Comparison of ENCODE assay signal across 17 cellular contexts in the genomic region with DNA sequence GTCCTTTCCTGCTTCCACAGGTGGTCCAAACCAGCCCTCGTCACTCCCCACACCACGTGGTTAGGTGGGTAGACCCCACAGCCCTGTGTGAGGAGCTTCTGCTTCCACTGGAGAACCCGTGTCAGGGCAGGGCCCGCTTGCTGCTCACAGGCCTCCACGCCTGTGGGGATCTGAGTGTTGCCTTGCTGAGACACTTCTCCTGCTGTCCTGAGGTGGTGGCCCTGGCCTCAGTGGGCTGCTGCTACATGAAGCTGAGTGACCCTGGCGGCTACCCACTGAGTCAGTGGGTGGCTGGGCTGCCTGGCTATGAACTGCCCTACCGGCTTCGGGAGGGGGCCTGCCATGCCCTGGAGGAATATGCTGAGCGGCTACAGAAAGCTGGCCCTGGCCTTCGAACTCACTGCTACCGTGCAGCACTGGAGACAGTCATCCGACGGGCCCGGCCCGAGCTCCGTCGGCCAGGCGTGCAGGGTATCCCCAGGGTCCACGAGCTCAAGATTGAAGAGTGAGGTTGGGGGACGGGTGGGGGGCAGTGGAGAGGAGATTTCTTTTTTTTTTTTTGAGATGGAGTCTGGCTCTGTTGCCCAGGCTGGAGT. TPM values are rescaled to one million over a fixed set of nuclear protein-coding genes. Genes with fewer than 3 reads are reported as not detected.
DNase-seq lines count a peak whose midpoint lies in the region; ATAC-seq, FAIRE-seq and TF ChIP-seq lines count a peak whose summit lies in the region.
"Had no signal": no experiment of that assay in that cellular context is flagged by ENCODE, and none has a peak within 500 bp of the region (broad histone marks: within the 10 kb centered on the region; RNA-seq: fewer than 3 reads in every experiment).

No MANE protein-coding gene starts in this region.

- ATAC-seq in activated naive CD8-positive, alpha-beta T cell treated with anti-CD3 and anti-CD28 coated beads, Interleukin-2, amount 50 U/mL, for 24 hours: no peak
- no peak for ATAC-seq in K562
- ATAC-seq: HCT116 had no signal

- H3K9me3 Mint-ChIP-seq in activated naive CD8-positive, alpha-beta T cell treated with anti-CD3 and anti-CD28 coated beads for 36 hours: no peaks in the 10 kb centered on the region
- H3K9me3 Mint-ChIP-seq in activated naive CD8-positive, alpha-beta T cell treated with anti-CD3 and anti-CD28 coated beads, Interleukin-2, amount 50 U/mL, for 24 hours: no peaks in the 10 kb centered on the region
- H3K9me3 Mint-ChIP-seq: CD4-positive, alpha-beta memory T cell had no signal

- H4K20me1 ChIP-seq in K562 (replicated peaks; ENCODE audit: control insufficient read depth, insufficient read depth, low read length): 0 out of 2 replicates have a peak, but pooled peaks cover under 1% of the 10 kb centered on the region
- H4K20me1 ChIP-seq: BLaER1 had no signal

- no peak overlapping the region for H3K4me2 ChIP-seq in K562 (ENCODE audit: insufficient read depth, low read length)
- H3K4me2 ChIP-seq: BLaER1 had no signal

- peaks cover 12% of the 10 kb centered on the region for H3K4me1 Mint-ChIP-seq in activated naive CD8-positive, alpha-beta T cell treated with anti-CD3 and anti-CD28 coated beads for 36 hours
- peaks cover 20% of the 10 kb centered on the region for H3K4me1 Mint-ChIP-seq in activated naive CD8-positive, alpha-beta T cell treated with anti-CD3 and anti-CD28 coated beads, Interleukin-2, amount 50 U/mL, for 24 hours

- H3K36me3 Mint-ChIP-seq in activated naive CD8-positive, alpha-beta T cell treated with anti-CD3 and anti-CD28 coated beads for 36 hours: peaks cover 18% of the 10 kb centered on the region
- H3K36me3 Mint-ChIP-seq in activated naive CD8-positive, alpha-beta T cell treated with anti-CD3 and anti-CD28 coated beads, Interleukin-2, amount 50 U/mL, for 24 hours (ENCODE audit: low read depth): peaks cover 30% of the 10 kb centered on the region

- peak overlapping the region; percentile 26 for H3K27ac Mint-ChIP-seq in activated naive CD8-positive, alpha-beta T cell treated with anti-CD3 and anti-CD28 coated beads for 36 hours
- no peak overlapping the region for H3K27ac Mint-ChIP-seq in activated naive CD8-positive, alpha-beta T cell treated with anti-CD3 and anti-CD28 coated beads, Interleukin-2, amount 50 U/mL, for 24 hours

- H3K36me3 ChIP-seq in HUES6 (ENCODE audit: control insufficient read depth, insufficient read depth, low read length) (peaks cover 32% of the 10 kb centered on the region), K562 (ENCODE audit: control insufficient read depth, insufficient read depth, low read length) (peaks cover 76% of the 10 kb centered on the region), spleen (peaks cover 0 to 72% (median 34%) of the 10 kb centered on the region in 6 donors)

- H3K27ac ChIP-seq in HUES6 (ENCODE audit: low read depth, low read length): no peak overlapping the region
- no peak overlapping the region for H3K27ac ChIP-seq in K562 (ENCODE audit: extremely low read depth, low read depth, low read length)
- no peak overlapping the region for H3K27ac ChIP-seq in spleen
- H3K27ac ChIP-seq: BLaER1 had no signal

- H3K9me1 ChIP-seq in K562 (ENCODE audit: control insufficient read depth, insufficient read depth, low read length): no peaks in the 10 kb centered on the region

- no peak for DNase-seq in activated naive CD8-positive, alpha-beta T cell treated with anti-CD3 and anti-CD28 coated beads for 36 hours
- no peak for DNase-seq in activated naive CD8-positive, alpha-beta T cell treated with anti-CD3 and anti-CD28 coated beads, Interleukin-2, amount 50 U/mL, for 24 hours
- DNase-seq in K562 (ENCODE audit: extremely low read depth in 1 of 4, low spot score in 3 of 4) (no peak), spleen (peak; percentile 65), ecto neural progenitor cell (ENCODE audit: low spot score) (no peak), urothelium cell line (ENCODE audit: low spot score) (no peak)
- DNase-seq: 8988T; CD4-positive, alpha-beta memory T cell; DMS79 treated with DMSO at 0.1 percent for 48 hours; GF-D8; GOT3; H7; IMR-90 had no signal

- no peak for FAIRE-seq in K562 (lab: Jason Lieb, UNC)
- FAIRE-seq in urothelium cell line (lab: Jason Lieb, UNC): no peak

- H3K27me3 Mint-ChIP-seq in activated naive CD8-positive, alpha-beta T cell treated with anti-CD3 and anti-CD28 coated beads for 36 hours: no peaks in the 10 kb centered on the region
- no peaks in the 10 kb centered on the region for H3K27me3 Mint-ChIP-seq in activated naive CD8-positive, alpha-beta T cell treated with anti-CD3 and anti-CD28 coated beads, Interleukin-2, amount 50 U/mL, for 24 hours
- H3K27me3 Mint-ChIP-seq: CD4-positive, alpha-beta memory T cell had no signal

- intact Hi-C loops in K562 (cut with micrococcal nuclease): no loop called here
- intact Hi-C loops in spleen (cut with DNase I; ENCODE audit: low total_unique reads): no loop called here

- no peak for TF ChIP-seq EP300 in K562 (IDR thresholded peaks at IDR 0.05; ENCODE audit: low read length)

- H3K27me3 ChIP-seq in HUES6 (ENCODE audit: control insufficient read depth, insufficient read depth, low read length) (no peaks in the 10 kb centered on the region), K562 (ENCODE audit: control insufficient read depth in 2 of 2, insufficient read depth in 2 of 2, low read length in 2 of 2) (no peaks in the 10 kb centered on the region), spleen (replicated peaks in 1 of 7) (no peaks in the 10 kb centered on the region)
- H3K27me3 ChIP-seq: BLaER1 had no signal

- H3K4me3 ChIP-seq in HUES6 (ENCODE audit: low read depth, low read length): no peak overlapping the region
- no peak overlapping the region for H3K4me3 ChIP-seq in K562
- H3K4me3 ChIP-seq in spleen: no peak overlapping the region
- H3K4me3 ChIP-seq: BLaER1 had no signal

- no TSS peak for BruUV-seq in K562 (replicated peaks; lab: Mats Ljungman, UMichigan)

- POLR2A ChIA-PET in K562 (lab: Yijun Ruan, JAX): no interaction called here

- H3K9me3 ChIP-seq in HUES6 (ENCODE audit: control insufficient read depth, insufficient read depth, low read depth, low read length) (no peaks in the 10 kb centered on the region), K562 (replicated peaks; ENCODE audit: control insufficient read depth, insufficient read depth, low read depth, low read length) (no peaks in the 10 kb centered on the region), spleen (no peaks in the 10 kb centered on the region)
- H3K9me3 ChIP-seq: BLaER1 had no signal

- peak overlapping the region; percentile 13 for H3K9ac ChIP-seq in HUES6 (ENCODE audit: low read length)
- peak overlapping the region in 1 of 2 experiments; percentile 3; a peak in 1 of 4 replicates for H3K9ac ChIP-seq in K562 (ENCODE audit: insufficient read depth in 1 of 2, low read depth in 2 of 2, low read length in 2 of 2)

- in situ Hi-C loops in K562 (cut with MboI): loop anchor here (25.0 kb wide), 1 partner anchor 1422 kb away; a partner anchor contains a TSS

- CTCF ChIA-PET in K562 (lab: Yijun Ruan, JAX; ENCODE audit: low intra/inter-chr PET ratio): no interaction called here

- H3K4me1 ChIP-seq in HUES6 (ENCODE audit: control insufficient read depth, insufficient read depth, low read length) (peaks cover 5% of the 10 kb centered on the region; the same call in 1 of the 2 replicates), K562 (replicated peaks in 1 of 2; ENCODE audit: control insufficient read depth in 2 of 2, insufficient read depth in 2 of 2, low read length in 2 of 2) (peaks cover under 1 to 8% of the 10 kb centered on the region in 2 experiments; a peak in 3 of 5 replicates), spleen (peaks cover 0 to 26% (median 9%) of the 10 kb centered on the region in 6 donors)

- WGBS in K562 (ENCODE audit: insufficient coverage, low coverage, missing lambda C conversion rate): 93% methylated on average over 20 of the region's 20 CpGs
- WGBS in spleen, 5 donors: 94 to 97% (median 94%) methylated on average over 16 to 20 of the region's 20 CpGs

- no peak for TF ChIP-seq RAD21 in K562 (CRISPR knock-in tag; conservative IDR thresholded peaks at IDR 0.05 in 1 of 2, IDR thresholded peaks at IDR 0.05 in 1 of 2)

- TF ChIP-seq CTCF in K562 (IDR thresholded peaks at IDR 0.05 in 2 of 3, conservative IDR thresholded peaks at IDR 0.05 in 1 of 3; ENCODE audit: insufficient read depth in 2 of 3, low read depth in 1 of 3, low read length in 3 of 3) (no peak), spleen (IDR thresholded peaks at IDR 0.05 in 8 of 11, conservative IDR thresholded peaks at IDR 0.05 in 3 of 11) (no peak)

- no peak overlapping the region for H3K4me3 Mint-ChIP-seq in activated naive CD8-positive, alpha-beta T cell treated with anti-CD3 and anti-CD28 coated beads for 36 hours
- no peak overlapping the region for H3K4me3 Mint-ChIP-seq in activated naive CD8-positive, alpha-beta T cell treated with anti-CD3 and anti-CD28 coated beads, Interleukin-2, amount 50 U/mL, for 24 hours
- H3K4me3 Mint-ChIP-seq: CD14-positive monocyte; CD4-positive, alpha-beta memory T cell had no signal

- no peak for TF ChIP-seq POLR2A in K562 (conservative IDR thresholded peaks at IDR 0.05)
- no peak for TF ChIP-seq POLR2A in spleen (IDR thresholded peaks at IDR 0.05)

- H3K79me2 ChIP-seq in K562 (ENCODE audit: control insufficient read depth, insufficient read depth, low read length): peaks cover 24% of the 10 kb centered on the region

- H2AFZ ChIP-seq in K562 (ENCODE audit: low read depth, low read length): no peak overlapping the region

RNA-seq across cellular contexts. Expression of a gene that starts 5.5 kb away (rescaled TPM):
- total RNA-seq in activated naive CD8-positive, alpha-beta T cell treated with anti-CD3 and anti-CD28 coated beads for 36 hours: 10 to 100 TPM; 74.9 to 77.4 TPM
- total RNA-seq in K562 (2011; cell fraction: chromatin; rRNA removed; ENCODE audit: low replicate concordance): 62.5 and 90.4 TPM in 2 replicates
- total RNA-seq in K562 (2011; cell fraction: nucleolus; rRNA removed): 49.1 and 64.9 TPM in 2 replicates
- 55.7 and 64.4 TPM in 2 replicates for total RNA-seq in K562 (2011; cell fraction: nucleoplasm; rRNA removed)
- total RNA-seq in K562 (2014; rRNA removed) (34.3 and 40.7 TPM in 2 replicates), K562 (2014; rRNA removed; fragmentation: Illumina TruSeq; extraction: Trizol) (57.7 and 59.6 TPM in 2 replicates), K562 (2015; rRNA removed; fragmentation: Illumina TruSeq; extraction: Trizol) (52.6 and 53.3 TPM in 2 replicates), K562 (2021) (46.3 and 50.3 TPM in 2 replicates), spleen (10 to 100 TPM; 24.0 to 46.7 (median 33.8) TPM)
- polyA plus RNA-seq in K562 (2011; rRNA removed) (59.5 and 63.8 TPM in 2 replicates), K562 (2014; fragmentation: Illumina TruSeq; extraction: Trizol) (100 and 130 TPM in 2 replicates), K562 (2014; fragmentation: Nextera tagmentation; extraction: Ambion mirVana) (10 to 100 TPM; 21.3 to 50.3 TPM), K562 (2014; rRNA removed) (41.5 and 50.9 TPM in 2 replicates), spleen (10 to 100 TPM in 1 of 3 donors, 1 to 10 TPM in 2; 6.6 to 14.4 (median 9.8) TPM)
- 60.2 and 77.5 TPM in 2 replicates for polyA plus RNA-seq in K562 (2011; cell fraction: cytosol; rRNA removed)
- polyA plus RNA-seq in K562 (2011; cell fraction: nucleus; rRNA removed): 23.1 and 28.0 TPM in 2 replicates
- polyA plus RNA-seq in K562 (2012): 45.7 and 45.9 TPM in 2 replicates
- 52.8 and 62.8 TPM in 2 replicates for polyA minus RNA-seq in K562 (2011; rRNA and poly(A)+ RNA removed)
- polyA minus RNA-seq in K562 (2011; cell fraction: cytosol; rRNA and poly(A)+ RNA removed): 23.6 and 28.9 TPM in 2 replicates
- polyA minus RNA-seq in K562 (2011; cell fraction: nucleus; rRNA and poly(A)+ RNA removed): 21.1 and 35.4 TPM in 2 replicates

RNA-seq across cellular contexts. Expression of a gene that starts 5.8 kb away (rescaled TPM):
- 10 to 100 TPM; 24.4 to 24.9 TPM for total RNA-seq in activated naive CD8-positive, alpha-beta T cell treated with anti-CD3 and anti-CD28 coated beads for 36 hours
- total RNA-seq in K562 (2011; cell fraction: chromatin; rRNA removed; ENCODE audit: low replicate concordance): 50.1 and 117 TPM in 2 replicates
- total RNA-seq in K562 (2011; cell fraction: nucleolus; rRNA removed): 103 and 114 TPM in 2 replicates
- 74.6 and 83.1 TPM in 2 replicates for total RNA-seq in K562 (2011; cell fraction: nucleoplasm; rRNA removed)
- 33.1 and 39.1 TPM in 2 replicates for total RNA-seq in K562 (2014; rRNA removed)
- total RNA-seq in K562 (2014; rRNA removed; fragmentation: Illumina TruSeq; extraction: Trizol): 17.8 and 26.3 TPM in 2 replicates
- 27.0 and 30.3 TPM in 2 replicates for total RNA-seq in K562 (2015; rRNA removed; fragmentation: Illumina TruSeq; extraction: Trizol)
- 46.3 and 48.3 TPM in 2 replicates for total RNA-seq in K562 (2021)
- polyA plus RNA-seq in K562 (2011; rRNA removed): 37.1 and 46.1 TPM in 2 replicates
- polyA plus RNA-seq in K562 (2011; cell fraction: cytosol; rRNA removed): 44.7 and 53.0 TPM in 2 replicates
- 79.3 and 98.8 TPM in 2 replicates for polyA plus RNA-seq in K562 (2011; cell fraction: nucleus; rRNA removed)
- polyA plus RNA-seq in K562 (2012): 34.9 and 66.4 TPM in 2 replicates
- polyA plus RNA-seq in K562 (2014; fragmentation: Illumina TruSeq; extraction: Trizol): 33.9 and 37.7 TPM in 2 replicates
- 10 to 100 TPM in 1 of 2 experiments, 1 to 10 TPM in 1; 7.7 to 13.2 TPM for polyA plus RNA-seq in K562 (2014; fragmentation: Nextera tagmentation; extraction: Ambion mirVana)
- polyA plus RNA-seq in K562 (2014; rRNA removed): 41.8 and 57.4 TPM in 2 replicates
- 17.4 and 21.8 TPM in 2 replicates for polyA minus RNA-seq in K562 (2011; rRNA and poly(A)+ RNA removed)
- 20.6 and 27.1 TPM in 2 replicates for polyA minus RNA-seq in K562 (2011; cell fraction: cytosol; rRNA and poly(A)+ RNA removed)
- polyA minus RNA-seq in K562 (2011; cell fraction: nucleus; rRNA and poly(A)+ RNA removed): 25.0 and 34.1 TPM in 2 replicates
- 10 to 100 TPM; 23.2 to 41.1 (median 32.4) TPM for total RNA-seq in spleen
- 10 to 100 TPM; 33.0 to 43.8 (median 42.9) TPM for polyA plus RNA-seq in spleen

RNA-seq across cellular contexts. Expression of a gene that starts 6.8 kb away (rescaled TPM):
- total RNA-seq in activated naive CD8-positive, alpha-beta T cell treated with anti-CD3 and anti-CD28 coated beads for 36 hours: 10 to 100 TPM; 85.1 to 94.6 TPM
- 8.3 and 22.8 TPM in 2 replicates for total RNA-seq in K562 (2011; cell fraction: chromatin; rRNA removed; ENCODE audit: low replicate concordance)
- total RNA-seq in K562 (2011; cell fraction: nucleolus; rRNA removed): 18.7 and 20.3 TPM in 2 replicates
- total RNA-seq in K562 (2011; cell fraction: nucleoplasm; rRNA removed): 15.8 and 16.2 TPM in 2 replicates
- 103 and 134 TPM in 2 replicates for total RNA-seq in K562 (2014; rRNA removed)
- total RNA-seq in K562 (2014; rRNA removed; fragmentation: Illumina TruSeq; extraction: Trizol): 91.6 and 91.8 TPM in 2 replicates
- total RNA-seq in K562 (2015; rRNA removed; fragmentation: Illumina TruSeq; extraction: Trizol): 105 and 113 TPM in 2 replicates
- 74.0 and 74.3 TPM in 2 replicates for total RNA-seq in K562 (2021)
- 97.5 and 101 TPM in 2 replicates for polyA plus RNA-seq in K562 (2011; rRNA removed)
- polyA plus RNA-seq in K562 (2011; cell fraction: cytosol; rRNA removed): 66.6 and 77.0 TPM in 2 replicates
- 59.6 and 61.8 TPM in 2 replicates for polyA plus RNA-seq in K562 (2011; cell fraction: nucleus; rRNA removed)
- polyA plus RNA-seq in K562 (2012): 90.5 and 117 TPM in 2 replicates
- 153 and 163 TPM in 2 replicates for polyA plus RNA-seq in K562 (2014; fragmentation: Illumina TruSeq; extraction: Trizol)
- 100 to 1,000 TPM; 206 to 267 TPM for polyA plus RNA-seq in K562 (2014; fragmentation: Nextera tagmentation; extraction: Ambion mirVana)
- polyA plus RNA-seq in K562 (2014; rRNA removed): 115 and 141 TPM in 2 replicates
- polyA minus RNA-seq in K562 (2011; rRNA and poly(A)+ RNA removed): 43.9 and 56.9 TPM in 2 replicates
- 23.8 and 27.5 TPM in 2 replicates for polyA minus RNA-seq in K562 (2011; cell fraction: cytosol; rRNA and poly(A)+ RNA removed)
- polyA minus RNA-seq in K562 (2011; cell fraction: nucleus; rRNA and poly(A)+ RNA removed): 9.4 and 12.0 TPM in 2 replicates
- total RNA-seq in spleen: 10 to 100 TPM; 15.2 to 45.3 (median 37.3) TPM
- polyA plus RNA-seq in spleen: 10 to 100 TPM; 64.8 to 83.5 (median 82.8) TPM

RNA-seq across cellular contexts. Expression of a gene that starts 17.4 kb away (rescaled TPM):
- 100 to 1,000 TPM; 271 to 274 TPM for total RNA-seq in activated naive CD8-positive, alpha-beta T cell treated with anti-CD3 and anti-CD28 coated beads for 36 hours
- 54.5 and 99.5 TPM in 2 replicates for total RNA-seq in K562 (2011; cell fraction: chromatin; rRNA removed; ENCODE audit: low replicate concordance)
- total RNA-seq in K562 (2011; cell fraction: nucleolus; rRNA removed): 73.4 and 78.6 TPM in 2 replicates
- total RNA-seq in K562 (2011; cell fraction: nucleoplasm; rRNA removed): 87.7 and 114 TPM in 2 replicates
- total RNA-seq in K562 (2014; rRNA removed) (470 and 501 TPM in 2 replicates), K562 (2014; rRNA removed; fragmentation: Illumina TruSeq; extraction: Trizol) (400 and 403 TPM in 2 replicates), K562 (2015; rRNA removed; fragmentation: Illumina TruSeq; extraction: Trizol) (392 and 404 TPM in 2 replicates), K562 (2021) (390 and 425 TPM in 2 replicates), spleen (100 to 1,000 TPM in 4 of 7 donors, 10 to 100 TPM in 3; 80.9 to 143 (median 110) TPM)
- polyA plus RNA-seq in K562 (2011; rRNA removed) (224 and 310 TPM in 2 replicates), K562 (2014; fragmentation: Illumina TruSeq; extraction: Trizol) (507 and 601 TPM in 2 replicates), K562 (2014; fragmentation: Nextera tagmentation; extraction: Ambion mirVana) (10 to 100 TPM; 38.8 to 41.8 TPM), K562 (2014; rRNA removed) (358 and 372 TPM in 2 replicates), spleen (100 to 1,000 TPM in 1 of 3 donors, 10 to 100 TPM in 2; 48.8 to 100 (median 66.0) TPM)
- polyA plus RNA-seq in K562 (2011; cell fraction: cytosol; rRNA removed): 174 and 175 TPM in 2 replicates
- polyA plus RNA-seq in K562 (2011; cell fraction: nucleus; rRNA removed): 182 and 185 TPM in 2 replicates
- polyA plus RNA-seq in K562 (2012): 190 and 267 TPM in 2 replicates
- polyA minus RNA-seq in K562 (2011; rRNA and poly(A)+ RNA removed): 142 and 177 TPM in 2 replicates
- 120 and 140 TPM in 2 replicates for polyA minus RNA-seq in K562 (2011; cell fraction: cytosol; rRNA and poly(A)+ RNA removed)
- 33.7 and 57.2 TPM in 2 replicates for polyA minus RNA-seq in K562 (2011; cell fraction: nucleus; rRNA and poly(A)+ RNA removed)

RNA-seq across cellular contexts. Expression of a gene that starts 28.7 kb away (rescaled TPM):
- 1 to 10 TPM; 1.2 to 1.6 TPM for total RNA-seq in activated naive CD8-positive, alpha-beta T cell treated with anti-CD3 and anti-CD28 coated beads for 36 hours
- total RNA-seq in K562 (2011; cell fraction: chromatin; rRNA removed; ENCODE audit: low replicate concordance): 0.86 TPM in 1 of 2 replicates, not detected in the other
- total RNA-seq in K562 (2011; cell fraction: nucleolus; rRNA removed): 0.39 and 1.0 TPM in 2 replicates
- total RNA-seq in K562 (2011; cell fraction: nucleoplasm; rRNA removed): 0.44 TPM in 1 of 2 replicates, not detected in the other
- total RNA-seq in K562 (2014; rRNA removed) (0.86 and 1.2 TPM in 2 replicates), K562 (2014; rRNA removed; fragmentation: Illumina TruSeq; extraction: Trizol) (0.32 and 0.36 TPM in 2 replicates), K562 (2015; rRNA removed; fragmentation: Illumina TruSeq; extraction: Trizol) (0.72 and 1.3 TPM in 2 replicates), K562 (2021) (1.5 and 1.6 TPM in 2 replicates), spleen (10 to 100 TPM in 1 of 7 donors, 1 to 10 TPM in 6; 1.2 to 13.1 (median 3.8) TPM)
- polyA plus RNA-seq in K562 (2011; rRNA removed) (0.50 and 1.5 TPM in 2 replicates), K562 (2014; fragmentation: Illumina TruSeq; extraction: Trizol) (1.9 and 2.5 TPM in 2 replicates), K562 (2014; fragmentation: Nextera tagmentation; extraction: Ambion mirVana) (under 1 TPM; 0.30 to 0.52 TPM), K562 (2014; rRNA removed) (0.82 and 1.2 TPM in 2 replicates), spleen (1 to 10 TPM; 1.2 to 5.3 (median 1.8) TPM)
- 0.58 and 1.3 TPM in 2 replicates for polyA plus RNA-seq in K562 (2011; cell fraction: cytosol; rRNA removed)
- 1.8 and 2.6 TPM in 2 replicates for polyA plus RNA-seq in K562 (2011; cell fraction: nucleus; rRNA removed)
- 2.6 and 2.9 TPM in 2 replicates for polyA plus RNA-seq in K562 (2012)
- 0.28 and 0.72 TPM in 2 replicates for polyA minus RNA-seq in K562 (2011; rRNA and poly(A)+ RNA removed)
- not detected in 2 replicates for polyA minus RNA-seq in K562 (2011; cell fraction: cytosol; rRNA and poly(A)+ RNA removed)
- polyA minus RNA-seq in K562 (2011; cell fraction: nucleus; rRNA and poly(A)+ RNA removed): not detected in 2 replicates
